Comparison of ENCODE assay signal across 14 cellular contexts in genomic region chr11:12186683-12187082, GRCh38.
A peak's percentile ranks its signal among the peaks of the same experiment; 100 is the strongest.
DNase-seq lines count a peak whose midpoint lies in the region; ATAC-seq, FAIRE-seq and TF ChIP-seq lines count a peak whose summit lies in the region.
"Had no signal": no experiment of that assay in that cellular context is flagged by ENCODE, and none has a peak within 500 bp of the region (broad histone marks: within the 10 kb centered on the region; RNA-seq: fewer than 3 reads in every experiment).

No MANE protein-coding gene starts in this region.

- H3K9ac ChIP-seq in keratinocyte (ENCODE audit: control insufficient read depth, extremely low read depth, insufficient read depth, low read length) = no peak overlapping the region
- H3K9ac ChIP-seq: KMS-11 had no signal

- H3K4me3 Mint-ChIP-seq in activated T-cell treated with anti-CD3 and anti-CD28 coated beads, Interleukin-2, amount 50 U/mL, for 72 hours = peak overlapping the region in 1 of 2 donors; percentile 34
- H3K4me3 Mint-ChIP-seq: activated B cell treated with CpG ODN at 0.5 μM for 24 hours had no signal

- H3K27me3 Mint-ChIP-seq in activated T-cell treated with anti-CD3 and anti-CD28 coated beads, Interleukin-2, amount 50 U/mL, for 72 hours (ENCODE audit: low read depth) = no peaks in the 10 kb centered on the region
- H3K27me3 Mint-ChIP-seq: activated B cell treated with CpG ODN at 0.5 μM for 24 hours had no signal

- H3K36me3 ChIP-seq in keratinocyte (ENCODE audit: control insufficient read depth in 2 of 2, extremely low read depth in 1 of 2, insufficient read depth in 2 of 2, low read length in 2 of 2) (peaks cover 12 to 57% of the 10 kb centered on the region in 2 experiments), tibial artery (peaks cover 0 to 7% (median 5%) of the 10 kb centered on the region in 3 donors)
- H3K36me3 ChIP-seq: neutrophil had no signal

- no peaks in the 10 kb centered on the region for H3K9me3 Mint-ChIP-seq in activated T-cell treated with anti-CD3 and anti-CD28 coated beads, Interleukin-2, amount 50 U/mL, for 72 hours
- H3K9me3 Mint-ChIP-seq: activated B cell treated with CpG ODN at 0.5 μM for 24 hours had no signal

- H3K4me2 ChIP-seq in keratinocyte (ENCODE audit: control insufficient read depth, extremely low read depth, insufficient read depth, low read depth, low read length) = no peak overlapping the region
- H3K4me2 ChIP-seq: KMS-11 had no signal

- CTCF ChIA-PET in RWPE1 (lab: Yijun Ruan, JAX) = interaction anchor here (0.6 kb wide), 1 partner anchor 26 kb away, joined by 3 read pairs; no protein-coding TSS in a partner anchor

- H3K4me1 ChIP-seq in keratinocyte (ENCODE audit: control insufficient read depth, extremely low read depth, insufficient read depth, low read length) (peaks cover 68% of the 10 kb centered on the region), tibial artery (peaks cover 0 to 87% (median 59%) of the 10 kb centered on the region in 4 donors)

- dilution Hi-C loops in keratinocyte (cut with MboI; ENCODE audit: extremely low pct_ligation_motif_present, low sequenced_read_pairs) = no loop called here

- H3K27me3 ChIP-seq in keratinocyte (ENCODE audit: control insufficient read depth, extremely low read depth, insufficient read depth, low read length) = no peaks in the 10 kb centered on the region
- H3K27me3 ChIP-seq in tibial artery = no peaks in the 10 kb centered on the region
- H3K27me3 ChIP-seq: neutrophil had no signal

- no peak overlapping the region for H2AFZ ChIP-seq in keratinocyte (ENCODE audit: control insufficient read depth, low read length)

- no peak overlapping the region for H3K4me3 ChIP-seq in keratinocyte (ENCODE audit: control insufficient read depth in 2 of 3, extremely low read depth in 1 of 3, insufficient read depth in 2 of 3, low read depth in 1 of 3, low read length in 3 of 3)
- H3K4me3 ChIP-seq in tibial artery = no peak overlapping the region

- no peak for ATAC-seq in activated T-cell treated with anti-CD3 and anti-CD28 coated beads, Interleukin-2, amount 50 U/mL, for 72 hours (replicated peaks in 1 of 2)
- ATAC-seq in GM18517 (IDR thresholded peaks at IDR 0.05; ENCODE audit: unreplicated experiment) = no peak

- DNase-seq in activated T-cell treated with anti-CD3 and anti-CD28 coated beads, Interleukin-2, amount 50 U/mL, for 72 hours = no peak
- no peak for DNase-seq in activated T-cell treated with anti-CD3 and anti-CD28 coated beads, Interleukin-2, amount 50 U/mL, for 1 hour
- DNase-seq in RWPE1 (ENCODE audit: low spot score) (no peak), keratinocyte (ENCODE audit: low read depth, low spot score) (no peak), tibial artery (no peak), hippocampal formation (lab: John Stamatoyannopoulos, UW) (no peak), posterior cingulate gyrus (no peak)
- DNase-seq: activated B cell treated with CpG ODN at 0.5 μM for 24 hours, NCI-H226 had no signal

- TF ChIP-seq CTCF in RWPE1 (conservative IDR thresholded peaks at IDR 0.05; ENCODE audit: low read depth) (no peak), keratinocyte (optimal IDR thresholded peaks at IDR 0.05 in 1 of 3, IDR thresholded peaks at IDR 0.05 in 1 of 3, conservative IDR thresholded peaks at IDR 0.05 in 1 of 3; ENCODE audit: extremely low read depth in 1 of 3, insufficient read depth in 2 of 3, low read length in 3 of 3) (no peak), tibial artery (IDR thresholded peaks at IDR 0.05) (no peak)

- H4K20me1 ChIP-seq in keratinocyte (ENCODE audit: control insufficient read depth, extremely low read depth, insufficient read depth, low read length) = no peaks in the 10 kb centered on the region

- peaks cover 66% of the 10 kb centered on the region for H3K79me2 ChIP-seq in keratinocyte (ENCODE audit: control insufficient read depth, insufficient read depth, low read length)

- H3K27ac Mint-ChIP-seq in activated T-cell treated with anti-CD3 and anti-CD28 coated beads, Interleukin-2, amount 50 U/mL, for 72 hours = peak overlapping the region; percentile 90
- H3K27ac Mint-ChIP-seq: activated B cell treated with CpG ODN at 0.5 μM for 24 hours had no signal

- intact Hi-C loops in tibial artery (cut with DNase I; ENCODE audit: low total_unique reads) (no loop called here), posterior cingulate gyrus (cut with DNase I) (no loop called here)

- FAIRE-seq in keratinocyte (lab: Jason Lieb, UNC) = no peak
- FAIRE-seq: islet of Langerhans had no signal

- POLR2A ChIA-PET in RWPE1 (lab: Yijun Ruan, JAX; ENCODE audit: low non-redundant PET) = no interaction called here

- peaks cover 2 to 8% of the 10 kb centered on the region in 2 donors for H3K36me3 Mint-ChIP-seq in activated T-cell treated with anti-CD3 and anti-CD28 coated beads, Interleukin-2, amount 50 U/mL, for 72 hours (ENCODE audit: insufficient read depth in 2 of 2)

- no peaks in the 10 kb centered on the region for H3K9me3 ChIP-seq in keratinocyte (ENCODE audit: control insufficient read depth, low read depth, low read length)
- H3K9me3 ChIP-seq in tibial artery = no peaks in the 10 kb centered on the region
- H3K9me3 ChIP-seq: neutrophil had no signal

- H3K27ac ChIP-seq in RWPE1 = peak overlapping the region; percentile 60
- peak overlapping the region; percentile 96 for H3K27ac ChIP-seq in keratinocyte (ENCODE audit: control insufficient read depth, insufficient read depth, low read length)
- peak overlapping the region; percentile 74 to 91 for H3K27ac ChIP-seq in tibial artery
- H3K27ac ChIP-seq: C4-2B, KMS-11, neutrophil had no signal

- H3K9me1 ChIP-seq in keratinocyte (ENCODE audit: control insufficient read depth, extremely low read depth, insufficient read depth, low read length) = no peaks in the 10 kb centered on the region

- H3K4me1 Mint-ChIP-seq in activated T-cell treated with anti-CD3 and anti-CD28 coated beads, Interleukin-2, amount 50 U/mL, for 72 hours (ENCODE audit: low read depth) = peaks cover 50% of the 10 kb centered on the region
